In the genomic region with DNA sequence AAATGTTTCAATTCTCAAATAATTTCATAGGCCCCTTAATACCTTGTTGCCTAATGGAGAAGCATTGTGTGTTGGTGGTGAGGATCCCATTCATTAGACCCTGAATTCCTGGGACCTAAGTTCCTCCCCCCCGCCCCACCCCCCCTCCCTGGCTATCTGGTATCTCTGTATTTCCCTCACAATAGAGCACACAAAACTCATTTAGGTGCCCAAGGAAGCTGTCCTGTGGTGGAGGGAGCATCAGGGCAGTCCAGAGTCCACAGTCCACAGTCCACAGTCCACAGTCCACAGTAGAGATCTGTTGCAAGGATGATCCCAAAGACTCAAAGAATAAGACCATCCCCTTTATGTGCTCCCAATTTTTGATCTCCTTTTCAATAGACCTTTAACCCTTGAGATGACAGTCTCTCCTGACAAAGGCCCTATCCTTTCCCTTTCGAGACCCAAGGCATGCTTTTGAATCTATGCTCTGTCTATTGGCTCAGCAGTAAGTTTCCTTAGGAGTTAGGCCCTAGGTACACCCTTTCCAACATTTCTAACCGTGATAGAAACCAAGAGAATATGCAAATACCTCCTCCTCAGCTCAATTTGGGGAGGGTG, we compare ENCODE assay signal across 2 cellular contexts.
A peak's percentile ranks its signal among the peaks of the same experiment; 100 is the strongest.
TF ChIP-seq lines count a peak whose summit lies in the region.

No MANE protein-coding gene starts in this region.

TF ChIP-seq in HepG2, 621 proteins besides CTCF, POLR2A, EP300 and RAD21:
- TF ChIP-seq NCOR1 (IDR thresholded peaks at IDR 0.05; ENCODE audit: borderline replicate concordance, low read length) (peak; percentile 38; the same call in 1 of the 2 replicates), STAG1 (CRISPR knock-in tag; IDR thresholded peaks at IDR 0.05) (no peak)

TF ChIP-seq in liver, 16 proteins besides CTCF, POLR2A, EP300 and RAD21 (continued from another document):
- peak; percentile 58 to 85 for TF ChIP-seq HNF4A (conservative IDR thresholded peaks at IDR 0.05)
- no peak for TF ChIP-seq JUND (IDR thresholded peaks at IDR 0.05)
TF ChIP-seq in liver: peak in this region for 2.
